Comparison of ENCODE assay signal across 21 cellular contexts in genomic region chr6:29759457-29759856, GRCh38. TPM values are rescaled to one million over a fixed set of nuclear protein-coding genes. Genes with fewer than 3 reads are reported as not detected.
A peak's percentile ranks its signal among the peaks of the same experiment; 100 is the strongest.
DNase-seq lines count a peak whose midpoint lies in the region; ATAC-seq, FAIRE-seq and TF ChIP-seq lines count a peak whose summit lies in the region.
"Had no signal": no experiment of that assay in that cellular context is flagged by ENCODE, and none has a peak within 500 bp of the region (broad histone marks: within the 10 kb centered on the region; RNA-seq: fewer than 3 reads in every experiment).

No MANE protein-coding gene starts in this region.

- no peak overlapping the region for H3K27ac Mint-ChIP-seq in activated naive CD8-positive, alpha-beta T cell treated with anti-CD3 and anti-CD28 coated beads for 36 hours

- peak; percentile 81 for DNase-seq in DMS153 (lab: John Stamatoyannopoulos, UW)
- peak; percentile 37 for DNase-seq in H4 (ENCODE audit: low spot score)
- DNase-seq in OCI-LY7 (ENCODE audit: low spot score): peak; percentile 74
- DNase-seq in iPS-NIHi11 (ENCODE audit: low spot score): peak; percentile 64
- no peak for DNase-seq in activated naive CD8-positive, alpha-beta T cell treated with anti-CD3 and anti-CD28 coated beads for 36 hours
- DNase-seq in RCC 7860 (ENCODE audit: low spot score): no peak
- DNase-seq: activated CD4-positive, CD25-positive, alpha-beta regulatory T cell treated with anti-CD3 and anti-CD28 coated beads, Interleukin-2, amount 50 U/mL, for 72 hours; KG1; naive B cell; NCI-H1105; NCI-H510A; OCI-M1; stimulated activated CD4-positive, alpha-beta T cell treated with anti-CD3 and anti-CD28 coated beads, Interleukin-4, amount 100 ng/mL, for 24 hours; T1000 had no signal

- H3K4me2 ChIP-seq in OCI-LY7 (ENCODE audit: low read length): peak overlapping the region; percentile 51

- peaks cover 35% of the 10 kb centered on the region for H3K4me1 ChIP-seq in OCI-LY7 (ENCODE audit: insufficient read depth, low read length, poor library complexity, severe bottlenecking)

- intact Hi-C loops in OCI-LY7 (cut with micrococcal nuclease; ENCODE audit: unreplicated experiment): no loop called here

- peaks cover 11% of the 10 kb centered on the region for H3K4me1 Mint-ChIP-seq in activated naive CD8-positive, alpha-beta T cell treated with anti-CD3 and anti-CD28 coated beads for 36 hours

- H2AFZ ChIP-seq in OCI-LY7 (ENCODE audit: low read length): peak overlapping the region; percentile 62

- no peaks in the 10 kb centered on the region for H4K20me1 ChIP-seq in OCI-LY7 (ENCODE audit: insufficient read depth, low read length)

- H3K4me3 ChIP-seq in OCI-LY7 (ENCODE audit: low read depth, low read length, poor library complexity, severe bottlenecking): peak overlapping the region; percentile 15
- H3K4me3 ChIP-seq: lung, suprapubic skin had no signal

- no peaks in the 10 kb centered on the region for H3K9me2 ChIP-seq in OCI-LY7 (ENCODE audit: insufficient read depth, low read length)

- ATAC-seq in HG03469 (IDR thresholded peaks at IDR 0.05; ENCODE audit: unreplicated experiment): no peak

- H3K79me2 ChIP-seq in OCI-LY7 (ENCODE audit: insufficient read depth, low read depth, low read length): no peaks in the 10 kb centered on the region

- CTCF ChIA-PET in OCI-LY7 (lab: Charles Lee; ENCODE audit: unreplicated experiment): interaction anchor here (0.6 to 1.0 kb wide), 2 partner anchors 56 to 75 kb away, joined by 3 to 4 read pairs; no protein-coding TSS in a partner anchor

- TF ChIP-seq CTCF in OCI-LY7 (conservative IDR thresholded peaks at IDR 0.05; ENCODE audit: low read length): no peak

- no peaks in the 10 kb centered on the region for H3K9me3 Mint-ChIP-seq in activated naive CD8-positive, alpha-beta T cell treated with anti-CD3 and anti-CD28 coated beads for 36 hours
- H3K9me3 Mint-ChIP-seq: naive B cell had no signal

- no peaks in the 10 kb centered on the region for H3K36me3 ChIP-seq in OCI-LY7 (ENCODE audit: insufficient read depth, low read length)
- H3K36me3 ChIP-seq: suprapubic skin had no signal

- BruUV-seq in OCI-LY7 (replicated peaks; lab: Mats Ljungman, UMichigan): no TSS peak

- H3K4me3 Mint-ChIP-seq in activated naive CD8-positive, alpha-beta T cell treated with anti-CD3 and anti-CD28 coated beads for 36 hours: no peak overlapping the region

- no peak for FAIRE-seq in RCC 7860 (lab: Jason Lieb, UNC)
- FAIRE-seq: astrocyte, colon, frontal cortex had no signal

- no peaks in the 10 kb centered on the region for H3K36me3 Mint-ChIP-seq in activated naive CD8-positive, alpha-beta T cell treated with anti-CD3 and anti-CD28 coated beads for 36 hours

- POLR2A ChIA-PET in OCI-LY7 (lab: Charles Lee): interaction anchor here (0.5 to 3.0 kb wide), 2 partner anchors 11 to 293 kb away, joined by 6 to 18 read pairs; no protein-coding TSS in a partner anchor

- H3K9me3 ChIP-seq in OCI-LY7 (ENCODE audit: low read length): no peaks in the 10 kb centered on the region
- H3K9me3 ChIP-seq: suprapubic skin had no signal

- peak overlapping the region; percentile 64 for H3K27ac ChIP-seq in OCI-LY7 (ENCODE audit: low read depth, low read length, poor library complexity, severe bottlenecking)
- H3K27ac ChIP-seq: epithelial cell of prostate, suprapubic skin had no signal

- no peaks in the 10 kb centered on the region for H3K27me3 Mint-ChIP-seq in activated naive CD8-positive, alpha-beta T cell treated with anti-CD3 and anti-CD28 coated beads for 36 hours

RNA-seq across cellular contexts. Expression of gene HLA-F, which starts 36.2 kb away (rescaled TPM):
- total RNA-seq in H4 (2014; rRNA removed; shearing (Covaris generic)): 17.5 and 20.3 TPM in 2 replicates
- 83.2 and 140 TPM in 2 replicates for total RNA-seq in OCI-LY7 (2014; rRNA removed; shearing (Covaris generic))
- total RNA-seq in OCI-LY7 (2022): 56.0 and 65.8 TPM in 2 replicates
- total RNA-seq in activated naive CD8-positive, alpha-beta T cell treated with anti-CD3 and anti-CD28 coated beads for 36 hours: 100 to 1,000 TPM; 178 to 181 TPM

Comparison
In these comparisons a context has a peak if more than half of its experiments do, and no peak if none do; other contexts are left out.
1. DNase-seq: peak in DMS153 (single experiment), H4 (single experiment), OCI-LY7 (single experiment) and iPS-NIHi11 (single experiment); none in activated naive CD8-positive, alpha-beta T cell treated with anti-CD3 and anti-CD28 coated beads for 36 hours (single experiment) and RCC 7860 (single experiment).